ENCODE assay signal across 10 cellular contexts in genomic region chr12:78865297-78865955, GRCh38. TPM values are rescaled to one million over a fixed set of nuclear protein-coding genes. Genes with fewer than 3 reads are reported as not detected.
DNase-seq lines count a peak whose midpoint lies in the region; ATAC-seq and TF ChIP-seq lines count a peak whose summit lies in the region.
"Had no signal": no experiment of that assay in that cellular context is flagged by ENCODE, and none has a peak within 500 bp of the region (broad histone marks: within the 10 kb centered on the region; RNA-seq: fewer than 3 reads in every experiment).

No MANE protein-coding gene starts in this region.

- no peaks in the 10 kb centered on the region for H3K4me1 ChIP-seq in NT2/D1 (ENCODE audit: insufficient read depth, insufficient read length)

- H3K9me3 Mint-ChIP-seq in stimulated activated memory B cell treated with anti-CD40 and anti-IgM and Interleukin-4, amounts not matched to agents 10 μg/mL and 1 μg/mL and 100 μg/mL, for 72 hours = no peaks in the 10 kb centered on the region
- peaks cover 0 to 4% (median 2%) of the 10 kb centered on the region in 3 donors for H3K9me3 Mint-ChIP-seq in T-cell
- H3K9me3 Mint-ChIP-seq: T-helper 1 cell treated with Interleukin-12 subunit alpha and Interleukin-12 subunit beta and Interleukin-4 antibody, amounts not matched to agents 30 μg/mL and 1 μg/mL, for 36 hours had no signal

- H3K4me3 ChIP-seq in NT2/D1 (ENCODE audit: insufficient read length, low read depth) (peak overlapping the region; percentile 82), foreskin fibroblast (ENCODE audit: low read depth in 1 of 2, low read length in 2 of 2) (peak overlapping the region; percentile 79 to 80)

- H3K9ac ChIP-seq in NT2/D1 (ENCODE audit: insufficient read length, low read depth) = peak overlapping the region; percentile 74

- no peaks in the 10 kb centered on the region for H3K36me3 Mint-ChIP-seq in stimulated activated memory B cell treated with anti-CD40 and anti-IgM and Interleukin-4, amounts not matched to agents 10 μg/mL and 1 μg/mL and 100 μg/mL, for 72 hours
- no peaks in the 10 kb centered on the region for H3K36me3 Mint-ChIP-seq in T-cell

- TF ChIP-seq CTCF in foreskin fibroblast (IDR thresholded peaks at IDR 0.05; ENCODE audit: low read depth, low read length) = no peak

- H3K9me3 ChIP-seq in NT2/D1 (ENCODE audit: insufficient read depth, low read length) = no peaks in the 10 kb centered on the region

- POLR2A ChIA-PET in T-cell (lab: Charles Lee) = no interaction called here

- DNase-seq in NCI-H1092 treated with DMSO at 0.1 percent for 48 hours (lab: John Stamatoyannopoulos, UW) (peak; percentile 32), NCI-H1092 (lab: John Stamatoyannopoulos, UW) (no peak), NT2/D1 (ENCODE audit: low read depth, low spot score) (peak; percentile 6), foreskin fibroblast (peak in 1 of 2 donors; percentile 5), T-cell (no peak)
- no peak for DNase-seq in activated effector memory CD4-positive, alpha-beta T cell treated with Interleukin-2 at 50 U/mL for 16 hours
- DNase-seq: amniotic stem cell had no signal

- CTCF ChIA-PET in T-cell (lab: Charles Lee) = no interaction called here

- peaks cover 29% of the 10 kb centered on the region for H3K27me3 ChIP-seq in NT2/D1 (ENCODE audit: insufficient read depth, insufficient read length)

- ATAC-seq in stimulated activated memory B cell treated with anti-CD40 and anti-IgM and Interleukin-4, amounts not matched to agents 10 μg/mL and 1 μg/mL and 100 μg/mL, for 72 hours = no peak
- no peak for ATAC-seq in T-cell (replicated peaks in 1 of 4)
- no peak for ATAC-seq in HG03097 (IDR thresholded peaks at IDR 0.05; ENCODE audit: low FRiP score, unreplicated experiment)

- H3K36me3 ChIP-seq in NT2/D1 (ENCODE audit: insufficient read depth, insufficient read length, low read length) = no peaks in the 10 kb centered on the region

- peak overlapping the region; percentile 88 for H3K4me3 Mint-ChIP-seq in stimulated activated memory B cell treated with anti-CD40 and anti-IgM and Interleukin-4, amounts not matched to agents 10 μg/mL and 1 μg/mL and 100 μg/mL, for 72 hours
- no peak overlapping the region for H3K4me3 Mint-ChIP-seq in T-cell
- H3K4me3 Mint-ChIP-seq: T-helper 1 cell treated with Interleukin-12 subunit alpha and Interleukin-12 subunit beta and Interleukin-4 antibody, amounts not matched to agents 30 μg/mL and 1 μg/mL, for 36 hours had no signal

- H3K27me3 Mint-ChIP-seq in stimulated activated memory B cell treated with anti-CD40 and anti-IgM and Interleukin-4, amounts not matched to agents 10 μg/mL and 1 μg/mL and 100 μg/mL, for 72 hours = peaks cover 18% of the 10 kb centered on the region
- H3K27me3 Mint-ChIP-seq in T-cell = peaks cover 14 to 16% of the 10 kb centered on the region in 2 donors

- peaks cover 26% of the 10 kb centered on the region for H3K4me1 Mint-ChIP-seq in stimulated activated memory B cell treated with anti-CD40 and anti-IgM and Interleukin-4, amounts not matched to agents 10 μg/mL and 1 μg/mL and 100 μg/mL, for 72 hours
- H3K4me1 Mint-ChIP-seq in T-cell = no peaks in the 10 kb centered on the region

- H3K27ac Mint-ChIP-seq in stimulated activated memory B cell treated with anti-CD40 and anti-IgM and Interleukin-4, amounts not matched to agents 10 μg/mL and 1 μg/mL and 100 μg/mL, for 72 hours = no peak overlapping the region
- no peak overlapping the region for H3K27ac Mint-ChIP-seq in T-cell
- H3K27ac Mint-ChIP-seq: T-helper 1 cell treated with Interleukin-12 subunit alpha and Interleukin-12 subunit beta and Interleukin-4 antibody, amounts not matched to agents 30 μg/mL and 1 μg/mL, for 36 hours had no signal

RNA-seq across cellular contexts. Expression of gene SYT1, which starts 0.9 kb away (rescaled TPM):
- total RNA-seq in T-cell = under 1 TPM in 2 of 5 donors, not detected in 3; 0.09 TPM

Comparison
In these comparisons a context has a peak if more than half of its experiments do, and no peak if none do; other contexts are left out.
1. DNase-seq: peak in NCI-H1092 treated with DMSO at 0.1 percent for 48 hours (single experiment) and NT2/D1 (single experiment); none in NCI-H1092 (single experiment), activated effector memory CD4-positive, alpha-beta T cell treated with Interleukin-2 at 50 U/mL for 16 hours (single experiment) and T-cell (0 of 34).